Comparison of ENCODE assay signal across 1 cellular context in genomic region chr16:67666032-67666537, GRCh38.
TF ChIP-seq lines count a peak whose summit lies in the region.

No MANE protein-coding gene starts in this region.

TF ChIP-seq in HepG2, 621 proteins besides CTCF, POLR2A, EP300 and RAD21 (continued from another document and continues in another):
- TF ChIP-seq ZNF687 (CRISPR knock-in tag; IDR thresholded peaks at IDR 0.05) = peak; percentile 85
- TF ChIP-seq ZNF451 (CRISPR knock-in tag; IDR thresholded peaks at IDR 0.05) = no peak; the same call in 1 of the 2 replicates
- no peak for TF ChIP-seq SIN3A (IDR thresholded peaks at IDR 0.05; ENCODE audit: borderline replicate concordance, low read depth, low read length)
- no peak for TF ChIP-seq LBX2 (CRISPR knock-in tag; IDR thresholded peaks at IDR 0.05; ENCODE audit: borderline replicate concordance)
- no peak for TF ChIP-seq ZNF790 (CRISPR knock-in tag; IDR thresholded peaks at IDR 0.05; ENCODE audit: borderline replicate concordance)
- no peak for TF ChIP-seq RFXANK (CRISPR knock-in tag; IDR thresholded peaks at IDR 0.05)
- TF ChIP-seq MAZ (IDR thresholded peaks at IDR 0.05; ENCODE audit: borderline replicate concordance, low read depth, low read length) = no peak
- TF ChIP-seq MAZ (CRISPR knock-in tag; IDR thresholded peaks at IDR 0.05; ENCODE audit: low read depth) = peak; percentile 3; the same call in 1 of the 2 replicates
- TF ChIP-seq TCF7 (IDR thresholded peaks at IDR 0.05; ENCODE audit: low read depth) = no peak
- no peak for TF ChIP-seq ZNF143 (CRISPR knock-in tag; IDR thresholded peaks at IDR 0.05)
- no peak for TF ChIP-seq POLR2G (IDR thresholded peaks at IDR 0.05; ENCODE audit: low read depth, low read length)
- TF ChIP-seq ARID3A (IDR thresholded peaks at IDR 0.05; ENCODE audit: low read depth, low read length) = no peak
- no peak for TF ChIP-seq PRDM15 (CRISPR knock-in tag; IDR thresholded peaks at IDR 0.05)
- no peak for TF ChIP-seq JUN (CRISPR knock-in tag; IDR thresholded peaks at IDR 0.05)
- no peak for TF ChIP-seq DNMT3B (CRISPR knock-in tag; conservative IDR thresholded peaks at IDR 0.05)
- no peak for TF ChIP-seq TBX3 (IDR thresholded peaks at IDR 0.05; ENCODE audit: borderline replicate concordance)
- TF ChIP-seq ZNF180 (CRISPR knock-in tag; IDR thresholded peaks at IDR 0.05; ENCODE audit: borderline replicate concordance, low read depth) = no peak
- peak; percentile 50; the same call in 1 of the 2 replicates for TF ChIP-seq HES4 (CRISPR knock-in tag; IDR thresholded peaks at IDR 0.05; ENCODE audit: borderline replicate concordance)
- no peak; the same call in 1 of the 2 replicates for TF ChIP-seq MXD1 (CRISPR knock-in tag; IDR thresholded peaks at IDR 0.05)
- TF ChIP-seq BCL3 (CRISPR knock-in tag; IDR thresholded peaks at IDR 0.05) = peak; percentile 3; the same call in 1 of the 2 replicates
- no peak for TF ChIP-seq ZNF101 (CRISPR knock-in tag; IDR thresholded peaks at IDR 0.05; ENCODE audit: borderline replicate concordance, low read depth)
- TF ChIP-seq HINFP (CRISPR knock-in tag; IDR thresholded peaks at IDR 0.05; ENCODE audit: low read depth) = no peak
- TF ChIP-seq RBM39 (IDR thresholded peaks at IDR 0.05; ENCODE audit: low read depth, low read length, poor library complexity, severe bottlenecking) = no peak
- TF ChIP-seq ZNF225 (CRISPR knock-in tag; IDR thresholded peaks at IDR 0.05) = no peak; the same call in 1 of the 2 replicates
- TF ChIP-seq ZMAT3 (CRISPR knock-in tag; conservative IDR thresholded peaks at IDR 0.05) = no peak
- no peak for TF ChIP-seq HBP1 (CRISPR knock-in tag; IDR thresholded peaks at IDR 0.05; ENCODE audit: low read depth)
- TF ChIP-seq YEATS2 (CRISPR knock-in tag; IDR thresholded peaks at IDR 0.05; ENCODE audit: borderline replicate concordance) = 0 out of 2 replicates have a peak, but pooled peaks have one; percentile 3
- no peak for TF ChIP-seq HDAC6 (IDR thresholded peaks at IDR 0.05; ENCODE audit: low read depth, low read length)
- no peak for TF ChIP-seq ZNF496 (CRISPR knock-in tag; IDR thresholded peaks at IDR 0.05; ENCODE audit: insufficient replicate concordance)
- no peak for TF ChIP-seq KLF11 (CRISPR knock-in tag; IDR thresholded peaks at IDR 0.05)
- TF ChIP-seq SKIL (CRISPR knock-in tag; IDR thresholded peaks at IDR 0.05; ENCODE audit: borderline replicate concordance) = 0 out of 2 replicates have a peak, but pooled peaks have one; percentile 8
- TF ChIP-seq ZNF878 (CRISPR knock-in tag; IDR thresholded peaks at IDR 0.05) = no peak
- TF ChIP-seq ZBTB26 (CRISPR knock-in tag; IDR thresholded peaks at IDR 0.05; ENCODE audit: borderline replicate concordance) = peak; percentile 55; the same call in 1 of the 2 replicates
- TF ChIP-seq GABPB1 (CRISPR knock-in tag; IDR thresholded peaks at IDR 0.05) = no peak
- TF ChIP-seq ZNF280D (CRISPR knock-in tag; IDR thresholded peaks at IDR 0.05) = peak; percentile 60; the same call in 1 of the 2 replicates
